ENCODE assay signal across 14 cellular contexts in the genomic region with DNA sequence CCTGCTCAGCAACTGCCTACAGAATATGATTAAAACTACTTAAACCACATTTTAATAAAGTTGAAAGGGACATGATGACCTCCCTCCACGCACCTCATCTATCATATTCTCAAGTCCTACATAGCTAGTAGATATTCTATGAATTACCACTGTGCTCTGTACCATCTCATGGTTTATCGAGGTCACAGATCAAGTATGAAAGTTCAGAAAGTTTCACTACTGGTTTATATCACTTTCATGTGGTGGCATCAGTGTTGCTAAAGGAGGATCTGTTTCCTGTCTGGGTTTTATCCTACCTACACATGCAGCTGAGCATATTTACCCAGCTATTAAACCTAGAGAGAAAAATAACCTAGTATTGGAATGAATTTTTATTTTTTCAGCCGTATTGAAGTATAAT.
DNase-seq lines count a peak whose midpoint lies in the region; ATAC-seq, FAIRE-seq and TF ChIP-seq lines count a peak whose summit lies in the region.
"Had no signal": no experiment of that assay in that cellular context is flagged by ENCODE, and none has a peak within 500 bp of the region (broad histone marks: within the 10 kb centered on the region; RNA-seq: fewer than 3 reads in every experiment).

No MANE protein-coding gene starts in this region.

- H3K9me3 Mint-ChIP-seq in activated naive CD4-positive, alpha-beta T cell treated with anti-CD3 and anti-CD28 coated beads, Interleukin-2, amount 50 U/mL, for 72 hours, result peaks cover 0 to 3% of the 10 kb centered on the region in 2 donors
- peaks cover 2% of the 10 kb centered on the region for H3K9me3 Mint-ChIP-seq in activated naive CD4-positive, alpha-beta T cell treated with anti-CD3 and anti-CD28 coated beads for 36 hours
- H3K9me3 Mint-ChIP-seq: H9; stimulated activated naive CD8-positive, alpha-beta T cell treated with anti-CD3 and anti-CD28 coated beads, Interleukin-15, Interleukin-2, amounts not matched to agents 100 ng/mL and 50 ng/mL, for 24 hours had no signal

- no peak overlapping the region for H3K27ac Mint-ChIP-seq in activated naive CD4-positive, alpha-beta T cell treated with anti-CD3 and anti-CD28 coated beads, Interleukin-2, amount 50 U/mL, for 72 hours
- H3K27ac Mint-ChIP-seq in activated naive CD4-positive, alpha-beta T cell treated with anti-CD3 and anti-CD28 coated beads for 36 hours, result no peak overlapping the region
- H3K27ac Mint-ChIP-seq: H9; stimulated activated naive CD8-positive, alpha-beta T cell treated with anti-CD3 and anti-CD28 coated beads, Interleukin-15, Interleukin-2, amounts not matched to agents 100 ng/mL and 50 ng/mL, for 24 hours; T-cell had no signal

- CTCF ChIA-PET in activated naive CD4-positive, alpha-beta T cell treated with anti-CD3 and anti-CD28 coated beads for 36 hours (lab: Charles Lee), result no interaction called here

- no peaks in the 10 kb centered on the region for H3K4me1 Mint-ChIP-seq in activated naive CD4-positive, alpha-beta T cell treated with anti-CD3 and anti-CD28 coated beads for 36 hours (ENCODE audit: low read depth)

- no peak overlapping the region for H3K27ac ChIP-seq in esophagus squamous epithelium
- H3K27ac ChIP-seq: brain microvascular endothelial cell, spleen had no signal

- no peaks in the 10 kb centered on the region for H3K36me3 ChIP-seq in esophagus squamous epithelium
- H3K36me3 ChIP-seq: brain microvascular endothelial cell, spleen had no signal

- no peaks in the 10 kb centered on the region for H3K27me3 Mint-ChIP-seq in activated naive CD4-positive, alpha-beta T cell treated with anti-CD3 and anti-CD28 coated beads for 36 hours (ENCODE audit: low read depth)

- no peaks in the 10 kb centered on the region for H3K9me3 ChIP-seq in esophagus squamous epithelium
- H3K9me3 ChIP-seq: spleen had no signal

- H3K36me3 Mint-ChIP-seq in activated naive CD4-positive, alpha-beta T cell treated with anti-CD3 and anti-CD28 coated beads, Interleukin-2, amount 50 U/mL, for 72 hours, result peaks cover 0 to 4% of the 10 kb centered on the region in 2 donors
- H3K36me3 Mint-ChIP-seq in activated naive CD4-positive, alpha-beta T cell treated with anti-CD3 and anti-CD28 coated beads for 36 hours (ENCODE audit: low read depth), result no peaks in the 10 kb centered on the region
- H3K36me3 Mint-ChIP-seq: T-cell had no signal

- no peak overlapping the region for H3K4me3 Mint-ChIP-seq in activated naive CD4-positive, alpha-beta T cell treated with anti-CD3 and anti-CD28 coated beads for 36 hours
- H3K4me3 Mint-ChIP-seq: H9; stimulated activated naive CD8-positive, alpha-beta T cell treated with anti-CD3 and anti-CD28 coated beads, Interleukin-15, Interleukin-2, amounts not matched to agents 100 ng/mL and 50 ng/mL, for 24 hours; T-cell had no signal

- intact Hi-C loops in activated naive CD4-positive, alpha-beta T cell treated with anti-CD3 and anti-CD28 coated beads for 36 hours (cut with micrococcal nuclease), result loop anchor here (2.0 kb wide), 1 partner anchor 43 kb away; no protein-coding TSS in a partner anchor
- intact Hi-C loops in esophagus squamous epithelium (cut with DNase I), result no loop called here

- H3K4me1 ChIP-seq in esophagus squamous epithelium, result no peaks in the 10 kb centered on the region
- H3K4me1 ChIP-seq: spleen had no signal

- TF ChIP-seq POLR2A in esophagus squamous epithelium (IDR thresholded peaks at IDR 0.05), result no peak

- TF ChIP-seq CTCF in esophagus squamous epithelium (IDR thresholded peaks at IDR 0.05), result no peak

- ATAC-seq in activated naive CD4-positive, alpha-beta T cell treated with anti-CD3 and anti-CD28 coated beads, Interleukin-2, amount 50 U/mL, for 72 hours, result peak; percentile 18 to 91
- peak; percentile 87 for ATAC-seq in HG02610 (IDR thresholded peaks at IDR 0.05; ENCODE audit: unreplicated experiment)
- ATAC-seq in HG03439 (IDR thresholded peaks at IDR 0.05; ENCODE audit: unreplicated experiment), result peak; percentile 78
- ATAC-seq in stimulated activated naive CD8-positive, alpha-beta T cell treated with anti-CD3 and anti-CD28 coated beads, Interleukin-15, Interleukin-2, amounts not matched to agents 100 U/mL and 50 U/mL, for 24 hours, result peak; percentile 89
- ATAC-seq: T-cell had no signal

- no peak for FAIRE-seq in frontal cortex (lab: Jason Lieb, UNC)

- 62 to 75% methylated on average over 3 of the region's 3 CpGs for WGBS in esophagus squamous epithelium, 2 donors

- no peaks in the 10 kb centered on the region for H3K27me3 ChIP-seq in esophagus squamous epithelium
- H3K27me3 ChIP-seq: brain microvascular endothelial cell, spleen had no signal

- H3K4me3 ChIP-seq in esophagus squamous epithelium, result no peak overlapping the region
- H3K4me3 ChIP-seq: spleen had no signal

- no peak for DNase-seq in activated naive CD4-positive, alpha-beta T cell treated with anti-CD3 and anti-CD28 coated beads, Interleukin-2, amount 50 U/mL, for 72 hours (ENCODE audit: low spot score in 2 of 2)
- DNase-seq in activated naive CD4-positive, alpha-beta T cell treated with anti-CD3 and anti-CD28 coated beads for 36 hours, result no peak
- no peak for DNase-seq in stimulated activated naive CD8-positive, alpha-beta T cell treated with anti-CD3 and anti-CD28 coated beads, Interleukin-15, Interleukin-2, amounts not matched to agents 100 U/mL and 50 U/mL, for 24 hours
- no peak for DNase-seq in stimulated activated CD4-positive, alpha-beta T cell treated with anti-CD3 and anti-CD28 coated beads, Interleukin-2, amount 100 ng/mL, for 24 hours
- DNase-seq in esophagus squamous epithelium (lab: John Stamatoyannopoulos, UW), result no peak
- DNase-seq in frontal cortex (ENCODE audit: low spot score in 2 of 2), result no peak
- DNase-seq: activated CD8-positive, alpha-beta memory T cell treated with anti-CD3 and anti-CD28 coated beads, Interleukin-2, amount 50 U/mL, for 4 hours; brain microvascular endothelial cell; H9; spleen; T-cell had no signal
